13 cellular contexts compared by ENCODE assay signal in genomic region chrX:51047950-51048349, GRCh38.
"Had no signal": no experiment of that assay in that cellular context is flagged by ENCODE, and none has a peak within 500 bp of the region (broad histone marks: within the 10 kb centered on the region; RNA-seq: fewer than 3 reads in every experiment).

No MANE protein-coding gene starts in this region.

- DNase-seq: activated B cell treated with CpG ODN at 0.5 μM for 24 hours; activated CD4-positive, alpha-beta T cell treated with anti-CD3 and anti-CD28 coated beads, Interleukin-2, amount 50 U/mL, for 1 hour; cerebellar nuclear complex; dermis blood vessel endothelial cell; mesenchymal stem cell; nephron progenitor cell; stimulated activated CD4-positive, alpha-beta T cell treated with anti-CD3 and anti-CD28 coated beads, Interleukin-4, amount 100 ng/mL, for 4 hours; stimulated activated naive CD8-positive, alpha-beta T cell treated with anti-CD3 and anti-CD28 coated beads, Interleukin-15, amount 100 ng/mL, for 72 hours; T-helper 17 cell; testis had no signal

- H3K4me3 ChIP-seq: testis had no signal

- H3K9me3 Mint-ChIP-seq: activated B cell treated with CpG ODN at 0.5 μM for 24 hours; activated naive CD4-positive, alpha-beta T cell treated with anti-CD3 and anti-CD28 coated beads, Interleukin-2, amount 50 U/mL, for 24 hours; brain; stimulated activated naive CD8-positive, alpha-beta T cell treated with anti-CD3 and anti-CD28 coated beads, Interleukin-15, amount 100 ng/mL, for 72 hours had no signal

- H3K4me1 Mint-ChIP-seq: activated B cell treated with CpG ODN at 0.5 μM for 24 hours; activated naive CD4-positive, alpha-beta T cell treated with anti-CD3 and anti-CD28 coated beads, Interleukin-2, amount 50 U/mL, for 24 hours; brain; nephron progenitor cell; stimulated activated naive CD8-positive, alpha-beta T cell treated with anti-CD3 and anti-CD28 coated beads, Interleukin-15, amount 100 ng/mL, for 72 hours; T-helper 17 cell had no signal

- H3K4me1 ChIP-seq: testis had no signal

- H3K27me3 ChIP-seq: testis had no signal

- H3K4me3 Mint-ChIP-seq: activated B cell treated with CpG ODN at 0.5 μM for 24 hours; activated naive CD4-positive, alpha-beta T cell treated with anti-CD3 and anti-CD28 coated beads, Interleukin-2, amount 50 U/mL, for 24 hours; brain; nephron progenitor cell; stimulated activated naive CD8-positive, alpha-beta T cell treated with anti-CD3 and anti-CD28 coated beads, Interleukin-15, amount 100 ng/mL, for 72 hours; T-helper 17 cell had no signal

- ATAC-seq: left lobe of liver; stimulated activated naive CD8-positive, alpha-beta T cell treated with anti-CD3 and anti-CD28 coated beads, Interleukin-15, amount 100 ng/mL, for 72 hours; T-helper 17 cell had no signal

- H3K27me3 Mint-ChIP-seq: brain had no signal

- H3K27ac Mint-ChIP-seq: activated B cell treated with CpG ODN at 0.5 μM for 24 hours; activated naive CD4-positive, alpha-beta T cell treated with anti-CD3 and anti-CD28 coated beads, Interleukin-2, amount 50 U/mL, for 24 hours; brain; nephron progenitor cell; stimulated activated naive CD8-positive, alpha-beta T cell treated with anti-CD3 and anti-CD28 coated beads, Interleukin-15, amount 100 ng/mL, for 72 hours had no signal

- H3K36me3 Mint-ChIP-seq: activated naive CD4-positive, alpha-beta T cell treated with anti-CD3 and anti-CD28 coated beads, Interleukin-2, amount 50 U/mL, for 24 hours; brain had no signal

- H3K9me3 ChIP-seq: testis had no signal

- H3K27ac ChIP-seq: testis had no signal
